ENCODE assay signal across 9 cellular contexts in genomic region chr3:192444096-192444790, GRCh38.
DNase-seq lines count a peak whose midpoint lies in the region; ATAC-seq, FAIRE-seq and TF ChIP-seq lines count a peak whose summit lies in the region.
"Had no signal": no experiment of that assay in that cellular context is flagged by ENCODE, and none has a peak within 500 bp of the region (broad histone marks: within the 10 kb centered on the region; RNA-seq: fewer than 3 reads in every experiment).

No MANE protein-coding gene starts in this region.

- WGBS in spleen, 5 donors: 12 to 20% (median 16%) methylated on average over 12 of the region's 12 CpGs

- H3K4me3 ChIP-seq in AG04450 (ENCODE audit: low read depth, low read length): no peak overlapping the region
- H3K4me3 ChIP-seq in iPS-20b (ENCODE audit: low read length): no peak overlapping the region
- H3K4me3 ChIP-seq in spleen: no peak overlapping the region

- peaks cover 35% of the 10 kb centered on the region for H3K4me1 Mint-ChIP-seq in brain

- DNase-seq in AG04450 (ENCODE audit: low read depth, low spot score): peak; percentile 13
- peak; percentile 28 for DNase-seq in GM18507 (ENCODE audit: extremely low spot score, insufficient read length, low read depth)
- DNase-seq in NCI-H1105 treated with DMSO at 0.1 percent for 48 hours (lab: John Stamatoyannopoulos, UW): peak; percentile 71
- peak in 3 of 5 donors; percentile 24 to 44 (median 29) for DNase-seq in T-helper 1 cell
- DNase-seq in spleen: peak; percentile 88

- H3K4me1 ChIP-seq in iPS-20b (ENCODE audit: insufficient read depth, low read length) (no peaks in the 10 kb centered on the region), spleen (peaks cover 0 to 11% (median 0%) of the 10 kb centered on the region in 6 donors)

- H3K36me3 Mint-ChIP-seq in brain: no peaks in the 10 kb centered on the region

- CTCF ChIA-PET in AG04450 (lab: Charles Lee): interaction anchor here (0.6 to 4.1 kb wide), 46 partner anchors 9 to 1746 kb away, joined by 3 to 40 read pairs (median 4); no protein-coding TSS in a partner anchor

- peak; percentile 99 for TF ChIP-seq CTCF in AG04450 (IDR thresholded peaks at IDR 0.05; ENCODE audit: low read depth, low read length)
- peak; percentile 98 to 99 for TF ChIP-seq CTCF in brain (conservative IDR thresholded peaks at IDR 0.05)
- TF ChIP-seq CTCF in spleen (IDR thresholded peaks at IDR 0.05 in 8 of 11, conservative IDR thresholded peaks at IDR 0.05 in 3 of 11): peak; percentile 74 to 97 (median 84)

- intact Hi-C loops in spleen (cut with DNase I; ENCODE audit: low total_unique reads): loop anchor here (10.0 kb wide), 1 partner anchor 1029 kb away; no protein-coding TSS in a partner anchor

- peak overlapping the region in 4 of 5 experiments; percentile 35 to 81 (median 66) for H3K27ac Mint-ChIP-seq in brain
- H3K27ac Mint-ChIP-seq: stimulated activated naive CD8-positive, alpha-beta T cell treated with anti-CD3 and anti-CD28 coated beads, Interleukin-15, Interleukin-2, amounts not matched to agents 100 ng/mL and 50 ng/mL, for 24 hours had no signal

- no peaks in the 10 kb centered on the region for H3K27me3 Mint-ChIP-seq in brain

- peak overlapping the region in 3 of 5 experiments; percentile 16 to 45 (median 19) for H3K4me3 Mint-ChIP-seq in brain
- H3K4me3 Mint-ChIP-seq: stimulated activated naive CD8-positive, alpha-beta T cell treated with anti-CD3 and anti-CD28 coated beads, Interleukin-15, Interleukin-2, amounts not matched to agents 100 ng/mL and 50 ng/mL, for 24 hours had no signal

- POLR2A ChIA-PET in AG04450 (lab: Yijun Ruan, JAX): no interaction called here

- no peak overlapping the region for H3K27ac ChIP-seq in AG04450 (ENCODE audit: low read depth, low read length)
- H3K27ac ChIP-seq in iPS-20b (ENCODE audit: low read length): no peak overlapping the region
- H3K27ac ChIP-seq in spleen: peak overlapping the region in 6 of 8 donors; percentile 29 to 49 (median 44)

- ATAC-seq in HG02870 (IDR thresholded peaks at IDR 0.05; ENCODE audit: unreplicated experiment): peak; percentile 84

- peaks cover 0 to 3% (median 0%) of the 10 kb centered on the region in 5 experiments for H3K9me3 Mint-ChIP-seq in brain
- H3K9me3 Mint-ChIP-seq: stimulated activated naive CD8-positive, alpha-beta T cell treated with anti-CD3 and anti-CD28 coated beads, Interleukin-15, Interleukin-2, amounts not matched to agents 100 ng/mL and 50 ng/mL, for 24 hours had no signal

- H3K9ac ChIP-seq in iPS-20b (ENCODE audit: low read depth, low read length): 0 out of 2 replicates have a peak overlapping the region, but pooled peaks have one; percentile 1

- FAIRE-seq in GM18507 (lab: Jason Lieb, UNC): peak; percentile 81

- no peak for TF ChIP-seq POLR2A in spleen (IDR thresholded peaks at IDR 0.05)

- no peaks in the 10 kb centered on the region for H3K9me3 ChIP-seq in AG04450 (ENCODE audit: control insufficient read depth, insufficient read depth, low read length)
- no peaks in the 10 kb centered on the region for H3K9me3 ChIP-seq in iPS-20b (ENCODE audit: insufficient read depth, low read depth, low read length)
- H3K9me3 ChIP-seq in spleen: no peaks in the 10 kb centered on the region

- H3K36me3 ChIP-seq in iPS-20b (ENCODE audit: insufficient read depth, low read depth, low read length) (no peaks in the 10 kb centered on the region), spleen (no peaks in the 10 kb centered on the region)

- H3K27me3 ChIP-seq in AG04450 (ENCODE audit: control insufficient read depth, insufficient read depth, low read length) (no peaks in the 10 kb centered on the region), iPS-20b (ENCODE audit: insufficient read depth, low read length) (no peaks in the 10 kb centered on the region), spleen (replicated peaks in 1 of 7) (peaks cover 0 to 15% (median 0%) of the 10 kb centered on the region in 7 donors)

Comparison
In these comparisons a context has a peak if more than half of its experiments do, and no peak if none do; other contexts are left out.
1. DNase-seq: peak in every context shown above with its lines; median percentile 88 in spleen; 71 in NCI-H1105 treated with DMSO at 0.1 percent for 48 hours; 29 in T-helper 1 cell; 28 in GM18507; 13 in AG04450.
2. H3K27ac ChIP-seq: peak in spleen (6 of 8); none in AG04450 (single experiment) and iPS-20b (single experiment).
3. Peak in every context shown above with its lines, with median percentiles within 50 percentile points of each other: CTCF ChIP-seq.